8 cellular contexts compared by ENCODE assay signal in genomic region chr17:50719924-50720805, GRCh38. TPM values are rescaled to one million over a fixed set of nuclear protein-coding genes. Genes with fewer than 3 reads are reported as not detected.
DNase-seq lines count a peak whose midpoint lies in the region; ATAC-seq and TF ChIP-seq lines count a peak whose summit lies in the region.

No MANE protein-coding gene starts in this region.

- TF ChIP-seq CTCF in WI38 (IDR thresholded peaks at IDR 0.05; ENCODE audit: low read depth, low read length) = no peak
- no peak for TF ChIP-seq CTCF in spleen (IDR thresholded peaks at IDR 0.05 in 8 of 11, conservative IDR thresholded peaks at IDR 0.05 in 3 of 11)

- no peaks in the 10 kb centered on the region for H3K27me3 Mint-ChIP-seq in activated CD4-positive, alpha-beta T cell treated with anti-CD3 and anti-CD28 coated beads, Interleukin-2, amount 10 ng/mL, durations not matched to agents 7 days and 5 days

- H3K36me3 ChIP-seq in spleen = peaks cover 0 to 13% (median 0%) of the 10 kb centered on the region in 6 donors

- no peaks in the 10 kb centered on the region for H3K27me3 ChIP-seq in right cardiac atrium (ENCODE audit: control insufficient read depth, insufficient read depth)
- H3K27me3 ChIP-seq in spleen (replicated peaks in 1 of 7) = no peaks in the 10 kb centered on the region

- no peaks in the 10 kb centered on the region for H3K9me3 ChIP-seq in right cardiac atrium (ENCODE audit: control insufficient read depth, low read length)
- no peaks in the 10 kb centered on the region for H3K9me3 ChIP-seq in spleen

- H3K36me3 Mint-ChIP-seq in activated CD4-positive, alpha-beta T cell treated with anti-CD3 and anti-CD28 coated beads, Interleukin-2, amount 10 ng/mL, durations not matched to agents 7 days and 5 days (ENCODE audit: low read depth) = peaks cover 16% of the 10 kb centered on the region

- peak overlapping the region; percentile 99 for H3K27ac Mint-ChIP-seq in activated CD4-positive, alpha-beta T cell treated with anti-CD3 and anti-CD28 coated beads, Interleukin-2, amount 10 ng/mL, durations not matched to agents 7 days and 5 days

- H3K4me3 ChIP-seq in WI38 (ENCODE audit: low read depth, low read length) (peak overlapping the region; percentile 96), right cardiac atrium (ENCODE audit: low read length) (peak overlapping the region; percentile 86), spleen (peak overlapping the region; percentile 74 to 88 (median 83))

- H3K9me3 Mint-ChIP-seq in activated CD4-positive, alpha-beta T cell treated with anti-CD3 and anti-CD28 coated beads, Interleukin-2, amount 10 ng/mL, durations not matched to agents 7 days and 5 days = no peaks in the 10 kb centered on the region

- POLR2A ChIA-PET in activated CD4-positive, alpha-beta T cell treated with anti-CD3 and anti-CD28 coated beads, Interleukin-2, amount 10 ng/mL, durations not matched to agents 7 days and 5 days (lab: Charles Lee) = no interaction called here

- H3K4me3 Mint-ChIP-seq in activated CD4-positive, alpha-beta T cell treated with anti-CD3 and anti-CD28 coated beads, Interleukin-2, amount 10 ng/mL, durations not matched to agents 7 days and 5 days = peak overlapping the region; percentile 79

- WGBS in right cardiac atrium = under 1% methylated on average over 25 of the region's 25 CpGs
- WGBS in spleen, 5 donors = 0 to 1% (median 0%) methylated on average over 22 to 25 of the region's 25 CpGs

- H3K4me1 ChIP-seq in right cardiac atrium (ENCODE audit: control insufficient read depth, insufficient read depth, low read length) = peaks cover 4% of the 10 kb centered on the region
- H3K4me1 ChIP-seq in spleen = peaks cover 34 to 70% (median 52%) of the 10 kb centered on the region in 6 donors

- CTCF ChIA-PET in activated CD4-positive, alpha-beta T cell treated with anti-CD3 and anti-CD28 coated beads, Interleukin-2, amount 10 ng/mL, durations not matched to agents 7 days and 5 days (lab: Charles Lee) = no interaction called here

- DNase-seq in activated CD4-positive, alpha-beta T cell treated with anti-CD3 and anti-CD28 coated beads, Interleukin-2, amount 10 ng/mL, durations not matched to agents 7 days and 5 days = no peak
- DNase-seq in activated CD4-positive, alpha-beta T cell treated with anti-CD3 and anti-CD28 coated beads, Interleukin-2, amount 50 U/mL, for 4 hours = no peak
- DNase-seq in right cardiac atrium (no peak), spleen (no peak)
- no peak for DNase-seq in activated CD4-positive, alpha-beta T cell treated with anti-CD3 and anti-CD28 coated beads, Interleukin-2, amount 50 U/mL, for 48 hours

- ATAC-seq in right cardiac atrium = no peak
- no peak for ATAC-seq in HG02973 (IDR thresholded peaks at IDR 0.05; ENCODE audit: unreplicated experiment)
- ATAC-seq in HG02981 (IDR thresholded peaks at IDR 0.05; ENCODE audit: unreplicated experiment) = no peak

- intact Hi-C loops in right cardiac atrium (cut with DNase I) (no loop called here), spleen (cut with DNase I; ENCODE audit: low total_unique reads) (no loop called here)

- H3K27ac ChIP-seq in right cardiac atrium (ENCODE audit: low read length) (peak overlapping the region; percentile 97), spleen (peak overlapping the region; percentile 84 to 100 (median 98))

- TF ChIP-seq POLR2A in spleen (IDR thresholded peaks at IDR 0.05) = no peak

- peaks cover 27% of the 10 kb centered on the region for H3K4me1 Mint-ChIP-seq in activated CD4-positive, alpha-beta T cell treated with anti-CD3 and anti-CD28 coated beads, Interleukin-2, amount 10 ng/mL, durations not matched to agents 7 days and 5 days

RNA-seq across cellular contexts. Expression of gene LUC7L3, which starts 0.8 kb away (rescaled TPM):
- total RNA-seq in activated CD4-positive, alpha-beta T cell treated with anti-CD3 and anti-CD28 coated beads, Interleukin-2, amount 10 ng/mL, durations not matched to agents 7 days and 5 days = 100 to 1,000 TPM; 108 to 139 TPM
- total RNA-seq in right cardiac atrium (10 to 100 TPM; 61.7 to 72.4 (median 67.4) TPM), spleen (100 to 1,000 TPM; 121 to 223 (median 153) TPM)
- polyA plus RNA-seq in right cardiac atrium (76.7 TPM), spleen (100 to 1,000 TPM in 2 of 3 donors, 10 to 100 TPM in 1; 91.2 to 141 (median 103) TPM)

RNA-seq across cellular contexts. Expression of gene ANKRD40, which starts 12.5 kb away (rescaled TPM):
- total RNA-seq in activated CD4-positive, alpha-beta T cell treated with anti-CD3 and anti-CD28 coated beads, Interleukin-2, amount 10 ng/mL, durations not matched to agents 7 days and 5 days = 10 to 100 TPM; 31.1 to 34.2 TPM
- 10 to 100 TPM; 37.1 to 43.7 (median 41.0) TPM for total RNA-seq in right cardiac atrium
- 20.5 TPM for polyA plus RNA-seq in right cardiac atrium
- total RNA-seq in spleen = 10 to 100 TPM; 33.5 to 54.6 (median 47.1) TPM
- 10 to 100 TPM in 1 of 3 donors, 1 to 10 TPM in 2; 6.8 to 16.5 (median 7.2) TPM for polyA plus RNA-seq in spleen

RNA-seq across cellular contexts. Expression of gene ANKRD40CL, which starts 47.2 kb away (rescaled TPM):
- not detected for total RNA-seq in activated CD4-positive, alpha-beta T cell treated with anti-CD3 and anti-CD28 coated beads, Interleukin-2, amount 10 ng/mL, durations not matched to agents 7 days and 5 days
- total RNA-seq in right cardiac atrium = not detected
- polyA plus RNA-seq in right cardiac atrium = not detected
- total RNA-seq in spleen = not detected
- polyA plus RNA-seq in spleen = not detected
